Comparison of ENCODE assay signal across 8 cellular contexts in genomic region chr10:98361131-98361633, GRCh38. TPM values are rescaled to one million over a fixed set of nuclear protein-coding genes. Genes with fewer than 3 reads are reported as not detected.
DNase-seq lines count a peak whose midpoint lies in the region; ATAC-seq and TF ChIP-seq lines count a peak whose summit lies in the region.

No MANE protein-coding gene starts in this region.

- no peaks in the 10 kb centered on the region for H3K4me1 ChIP-seq in psoas muscle

- H3K36me3 ChIP-seq in psoas muscle (ENCODE audit: insufficient read depth in 1 of 2, low read depth in 1 of 2), result no peaks in the 10 kb centered on the region

- H3K27ac ChIP-seq in psoas muscle, result peak overlapping the region; percentile 77

- peak overlapping the region; percentile 44 for H3K27ac Mint-ChIP-seq in activated T-cell treated with anti-CD3 and anti-CD28 coated beads, Interleukin-2, amount 50 U/mL, for 24 hours

- TF ChIP-seq CTCF in psoas muscle (IDR thresholded peaks at IDR 0.05) (no peak), GM13976 (IDR thresholded peaks at IDR 0.05; ENCODE audit: borderline replicate concordance, control extremely low read depth, extremely low read depth, insufficient read depth, missing control alignments) (no peak)

- peaks cover 0 to 2% (median 0%) of the 10 kb centered on the region in 3 donors for H3K27me3 ChIP-seq in psoas muscle (ENCODE audit: insufficient read depth in 3 of 3, low read length in 2 of 3)

- H3K4me3 Mint-ChIP-seq in activated T-cell treated with anti-CD3 and anti-CD28 coated beads, Interleukin-2, amount 50 U/mL, for 24 hours, result no peak overlapping the region

- peak overlapping the region; percentile 35 for H3K4me3 ChIP-seq in psoas muscle

- DNase-seq in COLO829 (ENCODE audit: low spot score) (peak; percentile 82), foreskin melanocyte (peak; percentile 91), psoas muscle (peak; percentile 91 to 94), GM13976 (ENCODE audit: low spot score) (no peak)
- DNase-seq in activated T-cell treated with anti-CD3 and anti-CD28 coated beads, Interleukin-2, amount 50 U/mL, for 24 hours, result peak; percentile 34

- H3K36me3 Mint-ChIP-seq in activated T-cell treated with anti-CD3 and anti-CD28 coated beads, Interleukin-2, amount 50 U/mL, for 24 hours (ENCODE audit: low read depth), result no peaks in the 10 kb centered on the region

- H3K9me3 Mint-ChIP-seq in activated T-cell treated with anti-CD3 and anti-CD28 coated beads, Interleukin-2, amount 50 U/mL, for 24 hours, result no peaks in the 10 kb centered on the region

- intact Hi-C loops in psoas muscle (cut with DNase I), result no loop called here

- ATAC-seq in GM19397 (IDR thresholded peaks at IDR 0.05; ENCODE audit: unreplicated experiment), result peak; percentile 79
- peak; percentile 96 for ATAC-seq in HG03460 (IDR thresholded peaks at IDR 0.05; ENCODE audit: unreplicated experiment)
- ATAC-seq in psoas muscle, result peak; percentile 96 to 99 (median 97)
- no peak for ATAC-seq in GM18502 (IDR thresholded peaks at IDR 0.05; ENCODE audit: poor library complexity, unreplicated experiment)

- WGBS in psoas muscle, 3 donors, result 29 to 46% (median 32%) methylated on average over 11 of the region's 11 CpGs

- H3K27me3 Mint-ChIP-seq in activated T-cell treated with anti-CD3 and anti-CD28 coated beads, Interleukin-2, amount 50 U/mL, for 24 hours, result peaks cover 21% of the 10 kb centered on the region

- H3K9me3 ChIP-seq in psoas muscle, result no peaks in the 10 kb centered on the region

- in situ Hi-C loops in GM13976 (cut with MboI; ENCODE audit: low sequenced_read_pairs, unreplicated experiment), result no loop called here

- H3K4me1 Mint-ChIP-seq in activated T-cell treated with anti-CD3 and anti-CD28 coated beads, Interleukin-2, amount 50 U/mL, for 24 hours (ENCODE audit: low read depth), result peaks cover 8% of the 10 kb centered on the region

RNA-seq across cellular contexts. Expression of gene PYROXD2, which starts 53.8 kb away (rescaled TPM):
- 10 to 100 TPM in 1 of 4 donors, 1 to 10 TPM in 3; 1.7 to 13.2 (median 3.8) TPM for total RNA-seq in psoas muscle
- 1 to 10 TPM in 2 of 3 donors, under 1 TPM in 1; 0.46 to 1.6 (median 1.2) TPM for polyA plus RNA-seq in psoas muscle
